17 cellular contexts compared by ENCODE assay signal in the genomic region with DNA sequence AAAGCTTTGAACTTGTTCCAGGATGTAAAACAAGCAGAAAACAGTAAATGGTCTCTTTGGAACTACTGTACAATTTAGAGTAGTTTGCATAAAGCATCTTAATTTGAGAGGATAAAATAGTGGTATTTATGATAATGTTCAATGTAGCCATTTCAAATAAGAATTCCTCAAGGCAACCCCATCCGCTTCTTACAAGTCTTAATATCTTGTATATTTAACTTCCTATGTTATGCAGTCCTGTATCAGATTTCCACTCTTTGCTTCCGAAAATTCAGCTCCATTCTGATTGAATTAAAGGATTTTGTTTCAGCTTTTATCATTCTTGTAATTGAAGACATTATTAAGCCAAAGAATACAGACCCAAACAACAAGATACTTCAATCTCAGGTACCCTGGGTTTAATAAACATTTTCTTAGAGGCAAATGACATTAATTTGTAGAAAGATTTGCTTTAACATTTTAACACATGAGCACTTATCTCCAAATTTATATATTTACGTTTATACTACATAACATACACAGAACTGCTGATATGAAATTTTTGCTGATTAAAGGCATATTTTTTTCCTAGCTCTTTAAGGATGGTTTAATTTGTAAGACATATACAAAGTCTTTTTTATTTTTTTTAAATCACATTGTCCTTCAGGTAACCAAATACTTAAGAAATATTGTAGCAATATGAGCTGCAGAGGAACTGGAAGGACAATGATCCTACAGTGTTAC.
DNase-seq lines count a peak whose midpoint lies in the region; ATAC-seq, FAIRE-seq and TF ChIP-seq lines count a peak whose summit lies in the region.
"Had no signal": no experiment of that assay in that cellular context is flagged by ENCODE, and none has a peak within 500 bp of the region (broad histone marks: within the 10 kb centered on the region; RNA-seq: fewer than 3 reads in every experiment).

No MANE protein-coding gene starts in this region.

- BruUV-seq in HepG2 (replicated peaks; lab: Mats Ljungman, UMichigan), result no TSS peak

- H3K79me2 ChIP-seq in HepG2 (ENCODE audit: insufficient read depth, low read length), result no peaks in the 10 kb centered on the region

- 93% methylated on average over 3 of the region's 3 CpGs for WGBS in HepG2 (ENCODE audit: low lambda C conversion rate)
- WGBS in right lobe of liver (ENCODE audit: insufficient coverage, low coverage, low lambda C conversion rate, missing lambda C conversion rate), result 81% methylated on average over 3 of the region's 3 CpGs
- WGBS in sigmoid colon, 2 donors, result 91 to 96% methylated on average over 3 of the region's 3 CpGs

- no peaks in the 10 kb centered on the region for H3K27me3 Mint-ChIP-seq in mesothelial cell of epicardium (ENCODE audit: low read depth)

- no peaks in the 10 kb centered on the region for H4K20me1 ChIP-seq in HepG2 (ENCODE audit: insufficient read depth, low read length)

- H3K9me3 ChIP-seq in HepG2 (ENCODE audit: low read length), result no peaks in the 10 kb centered on the region
- no peaks in the 10 kb centered on the region for H3K9me3 ChIP-seq in right lobe of liver
- no peaks in the 10 kb centered on the region for H3K9me3 ChIP-seq in breast epithelium
- no peaks in the 10 kb centered on the region for H3K9me3 ChIP-seq in sigmoid colon
- H3K9me3 ChIP-seq: HAP-1 had no signal

- FAIRE-seq in HepG2 (lab: Jason Lieb, UNC), result no peak
- FAIRE-seq: GM19239 had no signal

- in situ Hi-C loops in HepG2 (cut with HindIII; ENCODE audit: extremely low pct_ligation_motif_present, low pct_unique_long_range_greater_than_20kb), result no loop called here

- peak overlapping the region; percentile 17 for H3K27ac Mint-ChIP-seq in mesothelial cell of epicardium

- no peak for TF ChIP-seq EP300 in HepG2 (IDR thresholded peaks at IDR 0.05; ENCODE audit: low read depth in 2 of 2, low read length in 2 of 2)
- TF ChIP-seq EP300 in HepG2 (CRISPR knock-in tag; IDR thresholded peaks at IDR 0.05; ENCODE audit: borderline replicate concordance), result no peak
- TF ChIP-seq EP300 in sigmoid colon (IDR thresholded peaks at IDR 0.05), result no peak

- POLR2A ChIA-PET in HepG2 (lab: Yijun Ruan, JAX), result no interaction called here

- DNase-seq in HepG2 (ENCODE audit: low spot score), result no peak
- no peak for DNase-seq in right lobe of liver
- no peak for DNase-seq in breast epithelium (ENCODE audit: low spot score in 2 of 2)
- no peak for DNase-seq in mesothelial cell of epicardium (ENCODE audit: low spot score in 2 of 2, unreplicated experiment in 2 of 2)
- DNase-seq in CD1c-positive myeloid dendritic cell (ENCODE audit: extremely low spot score), result no peak
- DNase-seq in HK-2 (ENCODE audit: unreplicated experiment), result no peak
- no peak for DNase-seq in T-helper 9 cell
- DNase-seq in sigmoid colon, result no peak
- DNase-seq: C1 segment of cervical spinal cord, DMS153, KBM-7, NCI-H1092, NCI-H2081, NCI-H524 had no signal

- peaks cover 3% of the 10 kb centered on the region for H3K36me3 Mint-ChIP-seq in mesothelial cell of epicardium

- H3K4me1 Mint-ChIP-seq in mesothelial cell of epicardium, result peaks cover 20% of the 10 kb centered on the region

- intact Hi-C loops in HepG2 (cut with micrococcal nuclease; ENCODE audit: unreplicated experiment), result no loop called here
- intact Hi-C loops in right lobe of liver (cut with DNase I), result no loop called here
- intact Hi-C loops in breast epithelium (cut with DNase I; ENCODE audit: low total_unique reads), result no loop called here
- intact Hi-C loops in sigmoid colon (cut with DNase I), result no loop called here

- TF ChIP-seq POLR2A in HepG2 (IDR thresholded peaks at IDR 0.05; ENCODE audit: insufficient read depth in 1 of 2, low read depth in 2 of 2, low read length in 2 of 2), result no peak
- TF ChIP-seq POLR2A in right lobe of liver (IDR thresholded peaks at IDR 0.05), result no peak
- no peak for TF ChIP-seq POLR2A in breast epithelium (IDR thresholded peaks at IDR 0.05)
- TF ChIP-seq POLR2A in sigmoid colon (IDR thresholded peaks at IDR 0.05), result no peak

- no peak for ATAC-seq in HepG2
- no peak for ATAC-seq in right lobe of liver
- ATAC-seq: Right ventricle myocardium inferior had no signal

- peaks cover 0 to 2% of the 10 kb centered on the region in 2 experiments; a peak in 1 of 5 replicates for H3K36me3 ChIP-seq in HepG2 (replicated peaks in 1 of 2; ENCODE audit: control insufficient read depth in 1 of 2, insufficient read depth in 2 of 2, low read length in 2 of 2)
- no peaks in the 10 kb centered on the region for H3K36me3 ChIP-seq in right lobe of liver
- no peaks in the 10 kb centered on the region for H3K36me3 ChIP-seq in breast epithelium
- no peaks in the 10 kb centered on the region for H3K36me3 ChIP-seq in sigmoid colon
- H3K36me3 ChIP-seq: HAP-1 had no signal

- H3K9ac ChIP-seq in HepG2 (ENCODE audit: insufficient read depth, low read depth, low read length), result no peak overlapping the region

- no peak for TF ChIP-seq RAD21 in HepG2 (CRISPR knock-in tag; IDR thresholded peaks at IDR 0.05)

- H3K4me3 ChIP-seq in HepG2 (replicated peaks in 1 of 3; ENCODE audit: insufficient read depth in 1 of 3, low read depth in 2 of 3, low read length in 3 of 3) (no peak overlapping the region), right lobe of liver (no peak overlapping the region), breast epithelium (peak overlapping the region in 2 of 3 donors; percentile 10 to 21), sigmoid colon (no peak overlapping the region)
- H3K4me3 ChIP-seq: HAP-1 had no signal

- no peak overlapping the region for H3K4me2 ChIP-seq in HepG2 (ENCODE audit: low read depth, low read length)

- H3K27ac ChIP-seq in HepG2 (ENCODE audit: extremely low read length, insufficient read depth, low read length), result no peak overlapping the region
- peak overlapping the region in 1 of 3 donors; percentile 25 for H3K27ac ChIP-seq in right lobe of liver
- peak overlapping the region; percentile 75 to 81 for H3K27ac ChIP-seq in breast epithelium
- no peak overlapping the region for H3K27ac ChIP-seq in sigmoid colon

- H3K4me1 ChIP-seq in HepG2 (ENCODE audit: insufficient read depth, low read length), result peaks cover 18% of the 10 kb centered on the region
- H3K4me1 ChIP-seq in right lobe of liver, result peaks cover 0 to 19% (median 0%) of the 10 kb centered on the region in 4 donors
- H3K4me1 ChIP-seq in breast epithelium, result no peaks in the 10 kb centered on the region
- no peaks in the 10 kb centered on the region for H3K4me1 ChIP-seq in sigmoid colon

- H3K4me3 Mint-ChIP-seq in mesothelial cell of epicardium, result no peak overlapping the region

- no peak for TF ChIP-seq CTCF in HepG2 (CRISPR knock-in tag; IDR thresholded peaks at IDR 0.05)
- no peak for TF ChIP-seq CTCF in right lobe of liver (IDR thresholded peaks at IDR 0.05)
- TF ChIP-seq CTCF in breast epithelium (IDR thresholded peaks at IDR 0.05), result no peak
- TF ChIP-seq CTCF in mesothelial cell of epicardium (IDR thresholded peaks at IDR 0.05; ENCODE audit: unreplicated experiment), result no peak
- no peak for TF ChIP-seq CTCF in sigmoid colon (IDR thresholded peaks at IDR 0.05)

- H2AFZ ChIP-seq in HepG2 (ENCODE audit: low read length), result no peak overlapping the region

- H3K27me3 ChIP-seq in HepG2 (ENCODE audit: control insufficient read depth in 1 of 2, insufficient read depth in 2 of 2, low read length in 2 of 2) (no peaks in the 10 kb centered on the region), right lobe of liver (no peaks in the 10 kb centered on the region), breast epithelium (no peaks in the 10 kb centered on the region), sigmoid colon (no peaks in the 10 kb centered on the region)

- H3K9me3 Mint-ChIP-seq in mesothelial cell of epicardium, result no peaks in the 10 kb centered on the region

- CTCF ChIA-PET in HepG2 (lab: Yijun Ruan, JAX; ENCODE audit: low intra/inter-chr PET ratio, low total read pairs), result no interaction called here

TF ChIP-seq in HepG2, 621 proteins besides CTCF, POLR2A, EP300 and RAD21:
- TF ChIP-seq NFYB (CRISPR knock-in tag; IDR thresholded peaks at IDR 0.05) (no peak), ZNF136 (CRISPR knock-in tag; IDR thresholded peaks at IDR 0.05; ENCODE audit: low read depth) (no peak), ZBTB7B (CRISPR knock-in tag; IDR thresholded peaks at IDR 0.05) (no peak), KDM5B (CRISPR knock-in tag; IDR thresholded peaks at IDR 0.05; ENCODE audit: borderline replicate concordance) (no peak), MAFF (IDR thresholded peaks at IDR 0.05; ENCODE audit: low read depth, low read length) (peak; percentile 55), MAFK (conservative IDR thresholded peaks at IDR 0.05 in 1 of 2, IDR thresholded peaks at IDR 0.05 in 1 of 2; ENCODE audit: low read length in 2 of 2) (peak; percentile 67 to 78)

Comparison
In these comparisons a context has a peak if more than half of its experiments do, and no peak if none do; other contexts are left out.
1. H3K27ac ChIP-seq: peak in breast epithelium (2 of 2); none in HepG2 (single experiment) and sigmoid colon (0 of 4).
2. H3K4me3 ChIP-seq: peak in breast epithelium (2 of 3); none in HepG2 (0 of 3), right lobe of liver (0 of 3) and sigmoid colon (0 of 4).